In genomic region chr6:33433001-33433559, GRCh38 we compare ENCODE assay signal across 1 cellular context.
TF ChIP-seq lines count a peak whose summit lies in the region.

No MANE protein-coding gene starts in this region.

TF ChIP-seq in H1, 55 proteins besides CTCF, POLR2A, EP300 and RAD21:
- no peak for TF ChIP-seq JUND (IDR thresholded peaks at IDR 0.05; ENCODE audit: low read length)
- TF ChIP-seq SIN3A (conservative IDR thresholded peaks at IDR 0.05 in 1 of 2, IDR thresholded peaks at IDR 0.05 in 1 of 2; ENCODE audit: low read depth in 1 of 2, low read length in 2 of 2): peak in 1 of 2 experiments; percentile 58; a peak in 1 of 4 replicates
- peak; percentile 86 for TF ChIP-seq TEAD4 (IDR thresholded peaks at IDR 0.05; ENCODE audit: low read depth, low read length)
- peak; percentile 51; the same call in 1 of the 2 replicates for TF ChIP-seq KDM1A (IDR thresholded peaks at IDR 0.05; ENCODE audit: borderline replicate concordance, low read length)
- TF ChIP-seq RBBP5 (IDR thresholded peaks at IDR 0.05; ENCODE audit: borderline replicate concordance, low read depth, low read length): peak; percentile 25; the same call in 1 of the 2 replicates
